Comparison of ENCODE assay signal across 9 cellular contexts in the genomic region with DNA sequence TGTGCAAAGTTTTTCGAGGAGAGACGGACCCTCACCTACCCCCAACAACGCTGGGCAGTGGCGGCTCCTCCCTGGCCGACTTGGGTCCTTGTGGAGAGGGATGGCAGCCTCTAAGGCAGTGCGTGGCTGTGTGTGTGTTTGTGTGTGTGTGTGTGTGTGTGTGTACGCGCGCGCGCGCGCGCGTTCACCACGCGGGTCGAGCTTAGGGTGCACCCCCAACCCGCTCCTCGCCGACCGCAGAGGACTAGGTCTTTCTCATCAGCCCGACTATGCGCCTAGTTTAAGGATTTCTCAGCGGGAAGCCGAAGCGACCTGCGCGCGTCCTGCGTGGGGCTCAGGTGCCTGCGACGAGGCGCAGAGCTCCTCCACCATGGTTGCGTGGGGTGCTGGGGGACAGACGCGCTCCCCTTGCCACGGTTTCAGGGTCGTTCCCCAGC. TPM values are rescaled to one million over a fixed set of nuclear protein-coding genes. Genes with fewer than 3 reads are reported as not detected.
A peak's percentile ranks its signal among the peaks of the same experiment; 100 is the strongest.
DNase-seq lines count a peak whose midpoint lies in the region; ATAC-seq, FAIRE-seq and TF ChIP-seq lines count a peak whose summit lies in the region.
"Had no signal": no experiment of that assay in that cellular context is flagged by ENCODE, and none has a peak within 500 bp of the region (broad histone marks: within the 10 kb centered on the region; RNA-seq: fewer than 3 reads in every experiment).

No MANE protein-coding gene starts in this region.

- peaks cover 95% of the 10 kb centered on the region for H3K27me3 Mint-ChIP-seq in brain

- H3K4me1 Mint-ChIP-seq in brain, result peaks cover 38% of the 10 kb centered on the region

- peaks cover 59% of the 10 kb centered on the region for H3K27me3 ChIP-seq in HL-60 (ENCODE audit: insufficient read depth, poor library complexity, severe bottlenecking)
- peaks cover 0 to 64% (median 11%) of the 10 kb centered on the region in 3 donors for H3K27me3 ChIP-seq in stomach

- no peak for FAIRE-seq in GM12891 (lab: Jason Lieb, UNC)
- FAIRE-seq: colon had no signal

- intact Hi-C loops in left colon (cut with DNase I, micrococcal nuclease) (loop anchor here in 1 of 2 donors (5.0 kb wide), 1 partner anchor 53 kb away; no protein-coding TSS in a partner anchor), stomach (cut with DNase I; ENCODE audit: low total_unique reads) (no loop called here)

- no peak for TF ChIP-seq EP300 in stomach (IDR thresholded peaks at IDR 0.05)

- no peak for TF ChIP-seq POLR2A in stomach (IDR thresholded peaks at IDR 0.05)
- no peak for TF ChIP-seq POLR2A in GM12891 (IDR thresholded peaks at IDR 0.05; ENCODE audit: low read depth, low read length)

- H3K9me3 ChIP-seq in stomach, result no peaks in the 10 kb centered on the region

- no peak for DNase-seq in HL-60 (ENCODE audit: low read depth in 1 of 2, low spot score in 1 of 2)
- peak in 1 of 2 donors; percentile 43 for DNase-seq in left colon
- DNase-seq in stomach, result no peak
- no peak for DNase-seq in NCI-H1048 (lab: John Stamatoyannopoulos, UW)
- DNase-seq in GM12891 (ENCODE audit: insufficient read length, low spot score), result no peak
- DNase-seq in HPDE6-E6E7 (ENCODE audit: extremely low spot score), result no peak

- H3K36me3 ChIP-seq in stomach, result no peaks in the 10 kb centered on the region

- peak; percentile 29 for ATAC-seq in left colon

- H3K4me1 ChIP-seq in stomach, result peaks cover 25 to 65% (median 62%) of the 10 kb centered on the region in 4 donors

- 0 to 2% (median 1%) methylated on average over 21 to 39 of the region's 39 CpGs for WGBS in stomach, 5 donors

- no peaks in the 10 kb centered on the region for H3K36me3 Mint-ChIP-seq in brain

- H3K4me3 ChIP-seq in HL-60 (replicated peaks; ENCODE audit: insufficient read depth, low read length) (peak overlapping the region; percentile 54), stomach (peak overlapping the region; percentile 69 to 77 (median 74))

- H3K27ac ChIP-seq in 22Rv1 (peak overlapping the region; percentile 84), HL-60 (replicated peaks) (no peak overlapping the region), stomach (peak overlapping the region; percentile 80 to 95 (median 89))

- TF ChIP-seq CTCF in 22Rv1 (IDR thresholded peaks at IDR 0.05) (no peak), HL-60 (IDR thresholded peaks at IDR 0.05; ENCODE audit: insufficient read depth, low read length) (no peak), brain (conservative IDR thresholded peaks at IDR 0.05) (peak in 1 of 2 experiments; percentile 1), stomach (IDR thresholded peaks at IDR 0.05) (no peak)

- H3K9me3 Mint-ChIP-seq in brain, result peaks cover 0 to 2% (median 0%) of the 10 kb centered on the region in 5 experiments

- peak overlapping the region; percentile 93 to 98 (median 97) for H3K4me3 Mint-ChIP-seq in brain

- H3K27ac Mint-ChIP-seq in brain, result peak overlapping the region in 4 of 5 experiments; percentile 14 to 96 (median 84)

TF ChIP-seq in GM12891, 5 proteins besides CTCF, POLR2A, EP300 and RAD21:
- TF ChIP-seq POLR2AphosphoS5 (IDR thresholded peaks at IDR 0.05; ENCODE audit: low read depth, low read length) (no peak), POU2F2 (IDR thresholded peaks at IDR 0.05; ENCODE audit: low read depth, low read length) (no peak), SPI1 (IDR thresholded peaks at IDR 0.05; ENCODE audit: low read depth, low read length) (no peak), TAF1 (IDR thresholded peaks at IDR 0.05; ENCODE audit: low read depth, low read length) (no peak), PAX5 (IDR thresholded peaks at IDR 0.05; ENCODE audit: insufficient read depth, low read length, severe bottlenecking) (no peak)

RNA-seq across cellular contexts. Expression of gene SOX13, which starts 0.9 kb away (rescaled TPM):
- polyA plus RNA-seq in brain (ENCODE audit: insufficient read depth, low read depth, low replicate concordance) (70.2 TPM), stomach (1 to 10 TPM; 4.1 to 7.3 (median 7.2) TPM)
- total RNA-seq in left colon (10 to 100 TPM; 36.2 to 38.4 TPM), stomach (10 to 100 TPM; 10.5 to 42.6 (median 11.9) TPM)
- polyA plus RNA-seq in GM12891 (2012; ENCODE audit: low read depth, missing spikeins), result 0.08 TPM
